In the genomic region with DNA sequence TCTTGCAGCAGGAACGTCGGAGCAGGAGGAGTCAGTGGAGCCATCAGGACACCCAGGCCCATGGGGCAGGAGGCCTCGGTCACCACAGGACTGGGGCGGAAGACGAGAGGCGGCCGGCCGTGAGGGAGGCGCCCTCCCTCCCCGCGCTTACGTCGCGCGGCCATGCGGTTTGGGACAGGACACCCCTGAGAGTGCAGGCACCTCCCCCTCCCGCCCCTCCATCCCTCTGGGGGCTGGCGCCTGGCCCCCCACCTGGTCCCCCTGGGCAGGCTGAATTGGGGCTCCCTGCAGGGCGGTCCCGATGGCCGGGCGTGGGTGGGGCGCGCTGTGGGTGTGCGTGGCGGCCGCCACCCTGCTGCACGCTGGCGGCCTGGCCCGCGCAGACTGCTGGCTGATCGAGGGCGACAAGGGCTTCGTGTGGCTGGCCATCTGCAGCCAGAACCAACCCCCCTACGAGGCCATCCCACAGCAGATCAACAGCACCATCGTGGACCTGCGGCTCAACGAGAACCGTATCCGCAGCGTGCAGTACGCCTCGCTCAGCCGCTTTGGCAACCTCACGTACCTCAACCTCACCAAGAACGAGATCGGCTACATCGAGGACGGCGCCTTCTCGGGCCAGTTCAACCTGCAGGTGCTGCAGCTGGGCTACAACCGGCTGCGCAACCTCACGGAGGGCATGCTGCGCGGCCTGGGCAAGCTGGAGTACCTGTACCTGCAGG, we compare ENCODE assay signal across 1 cellular context.
TF ChIP-seq lines count a peak whose summit lies in the region.

No MANE protein-coding gene starts in this region.

TF ChIP-seq in K562, 482 proteins besides CTCF, POLR2A, EP300 and RAD21:
- TF ChIP-seq, protein P1, sequence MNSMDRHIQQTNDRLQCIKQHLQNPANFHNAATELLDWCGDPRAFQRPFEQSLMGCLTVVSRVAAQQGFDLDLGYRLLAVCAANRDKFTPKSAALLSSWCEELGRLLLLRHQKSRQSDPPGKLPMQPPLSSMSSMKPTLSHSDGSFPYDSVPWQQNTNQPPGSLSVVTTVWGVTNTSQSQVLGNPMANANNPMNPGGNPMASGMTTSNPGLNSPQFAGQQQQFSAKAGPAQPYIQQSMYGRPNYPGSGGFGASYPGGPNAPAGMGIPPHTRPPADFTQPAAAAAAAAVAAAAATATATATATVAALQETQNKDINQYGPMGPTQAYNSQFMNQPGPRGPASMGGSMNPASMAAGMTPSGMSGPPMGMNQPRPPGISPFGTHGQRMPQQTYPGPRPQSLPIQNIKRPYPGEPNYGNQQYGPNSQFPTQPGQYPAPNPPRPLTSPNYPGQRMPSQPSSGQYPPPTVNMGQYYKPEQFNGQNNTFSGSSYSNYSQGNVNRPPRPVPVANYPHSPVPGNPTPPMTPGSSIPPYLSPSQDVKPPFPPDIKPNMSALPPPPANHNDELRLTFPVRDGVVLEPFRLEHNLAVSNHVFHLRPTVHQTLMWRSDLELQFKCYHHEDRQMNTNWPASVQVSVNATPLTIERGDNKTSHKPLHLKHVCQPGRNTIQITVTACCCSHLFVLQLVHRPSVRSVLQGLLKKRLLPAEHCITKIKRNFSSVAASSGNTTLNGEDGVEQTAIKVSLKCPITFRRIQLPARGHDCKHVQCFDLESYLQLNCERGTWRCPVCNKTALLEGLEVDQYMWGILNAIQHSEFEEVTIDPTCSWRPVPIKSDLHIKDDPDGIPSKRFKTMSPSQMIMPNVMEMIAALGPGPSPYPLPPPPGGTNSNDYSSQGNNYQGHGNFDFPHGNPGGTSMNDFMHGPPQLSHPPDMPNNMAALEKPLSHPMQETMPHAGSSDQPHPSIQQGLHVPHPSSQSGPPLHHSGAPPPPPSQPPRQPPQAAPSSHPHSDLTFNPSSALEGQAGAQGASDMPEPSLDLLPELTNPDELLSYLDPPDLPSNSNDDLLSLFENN (IDR thresholded peaks at IDR 0.05; ENCODE audit: low read depth in 2 of 2, low read length in 2 of 2), result no peak
- TF ChIP-seq, protein P2, sequence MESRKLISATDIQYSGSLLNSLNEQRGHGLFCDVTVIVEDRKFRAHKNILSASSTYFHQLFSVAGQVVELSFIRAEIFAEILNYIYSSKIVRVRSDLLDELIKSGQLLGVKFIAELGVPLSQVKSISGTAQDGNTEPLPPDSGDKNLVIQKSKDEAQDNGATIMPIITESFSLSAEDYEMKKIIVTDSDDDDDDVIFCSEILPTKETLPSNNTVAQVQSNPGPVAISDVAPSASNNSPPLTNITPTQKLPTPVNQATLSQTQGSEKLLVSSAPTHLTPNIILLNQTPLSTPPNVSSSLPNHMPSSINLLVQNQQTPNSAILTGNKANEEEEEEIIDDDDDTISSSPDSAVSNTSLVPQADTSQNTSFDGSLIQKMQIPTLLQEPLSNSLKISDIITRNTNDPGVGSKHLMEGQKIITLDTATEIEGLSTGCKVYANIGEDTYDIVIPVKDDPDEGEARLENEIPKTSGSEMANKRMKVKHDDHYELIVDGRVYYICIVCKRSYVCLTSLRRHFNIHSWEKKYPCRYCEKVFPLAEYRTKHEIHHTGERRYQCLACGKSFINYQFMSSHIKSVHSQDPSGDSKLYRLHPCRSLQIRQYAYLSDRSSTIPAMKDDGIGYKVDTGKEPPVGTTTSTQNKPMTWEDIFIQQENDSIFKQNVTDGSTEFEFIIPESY (CRISPR knock-in tag; IDR thresholded peaks at IDR 0.05), result peak; percentile 11; the same call in 1 of the 2 replicates
